ENCODE assay signal across 2 cellular contexts in the genomic region with DNA sequence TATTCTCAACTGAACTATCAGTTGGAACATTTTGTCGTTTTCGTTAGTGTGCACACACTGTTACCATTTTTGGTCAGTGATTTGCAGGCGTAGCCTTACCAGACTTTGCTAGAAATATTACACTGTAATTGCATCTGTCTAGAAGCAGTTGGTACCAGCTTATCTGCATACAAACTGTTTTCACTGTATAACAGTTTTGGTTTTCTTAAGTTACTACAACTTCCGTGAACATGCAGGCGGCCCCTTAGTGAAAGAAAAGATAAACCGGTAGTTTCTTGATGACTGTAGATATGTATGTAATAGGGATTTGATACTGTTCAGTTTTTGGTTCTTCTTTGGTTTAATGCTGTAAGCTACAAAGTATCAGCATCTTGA.
TF ChIP-seq lines count a peak whose summit lies in the region.

No MANE protein-coding gene starts in this region.

TF ChIP-seq in SK-N-SH, 30 proteins besides CTCF, POLR2A, EP300 and RAD21 (continued from another document):
- TF ChIP-seq, protein P1, sequence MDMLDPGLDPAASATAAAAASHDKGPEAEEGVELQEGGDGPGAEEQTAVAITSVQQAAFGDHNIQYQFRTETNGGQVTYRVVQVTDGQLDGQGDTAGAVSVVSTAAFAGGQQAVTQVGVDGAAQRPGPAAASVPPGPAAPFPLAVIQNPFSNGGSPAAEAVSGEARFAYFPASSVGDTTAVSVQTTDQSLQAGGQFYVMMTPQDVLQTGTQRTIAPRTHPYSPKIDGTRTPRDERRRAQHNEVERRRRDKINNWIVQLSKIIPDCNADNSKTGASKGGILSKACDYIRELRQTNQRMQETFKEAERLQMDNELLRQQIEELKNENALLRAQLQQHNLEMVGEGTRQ (IDR thresholded peaks at IDR 0.05; ENCODE audit: borderline replicate concordance, low read depth, low read length), result no peak
- TF ChIP-seq, protein P2, sequence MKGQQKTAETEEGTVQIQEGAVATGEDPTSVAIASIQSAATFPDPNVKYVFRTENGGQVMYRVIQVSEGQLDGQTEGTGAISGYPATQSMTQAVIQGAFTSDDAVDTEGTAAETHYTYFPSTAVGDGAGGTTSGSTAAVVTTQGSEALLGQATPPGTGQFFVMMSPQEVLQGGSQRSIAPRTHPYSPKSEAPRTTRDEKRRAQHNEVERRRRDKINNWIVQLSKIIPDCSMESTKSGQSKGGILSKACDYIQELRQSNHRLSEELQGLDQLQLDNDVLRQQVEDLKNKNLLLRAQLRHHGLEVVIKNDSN (IDR thresholded peaks at IDR 0.05; ENCODE audit: borderline replicate concordance, low read depth), result no peak

TF ChIP-seq in SK-N-SH treated with all-trans-retinoic acid at 6 μM for 48 hours, 23 proteins besides CTCF, POLR2A, EP300 and RAD21 (continued from another document):
- TF ChIP-seq, protein P3, sequence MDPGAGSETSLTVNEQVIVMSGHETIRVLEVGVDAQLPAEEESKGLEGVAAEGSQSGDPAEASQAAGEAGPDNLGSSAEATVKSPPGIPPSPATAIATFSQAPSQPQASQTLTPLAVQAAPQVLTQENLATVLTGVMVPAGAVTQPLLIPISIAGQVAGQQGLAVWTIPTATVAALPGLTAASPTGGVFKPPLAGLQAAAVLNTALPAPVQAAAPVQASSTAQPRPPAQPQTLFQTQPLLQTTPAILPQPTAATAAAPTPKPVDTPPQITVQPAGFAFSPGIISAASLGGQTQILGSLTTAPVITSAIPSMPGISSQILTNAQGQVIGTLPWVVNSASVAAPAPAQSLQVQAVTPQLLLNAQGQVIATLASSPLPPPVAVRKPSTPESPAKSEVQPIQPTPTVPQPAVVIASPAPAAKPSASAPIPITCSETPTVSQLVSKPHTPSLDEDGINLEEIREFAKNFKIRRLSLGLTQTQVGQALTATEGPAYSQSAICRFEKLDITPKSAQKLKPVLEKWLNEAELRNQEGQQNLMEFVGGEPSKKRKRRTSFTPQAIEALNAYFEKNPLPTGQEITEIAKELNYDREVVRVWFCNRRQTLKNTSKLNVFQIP (CRISPR knock-in tag; IDR thresholded peaks at IDR 0.05; ENCODE audit: borderline replicate concordance, low read depth), result no peak
- TF ChIP-seq, protein P4, sequence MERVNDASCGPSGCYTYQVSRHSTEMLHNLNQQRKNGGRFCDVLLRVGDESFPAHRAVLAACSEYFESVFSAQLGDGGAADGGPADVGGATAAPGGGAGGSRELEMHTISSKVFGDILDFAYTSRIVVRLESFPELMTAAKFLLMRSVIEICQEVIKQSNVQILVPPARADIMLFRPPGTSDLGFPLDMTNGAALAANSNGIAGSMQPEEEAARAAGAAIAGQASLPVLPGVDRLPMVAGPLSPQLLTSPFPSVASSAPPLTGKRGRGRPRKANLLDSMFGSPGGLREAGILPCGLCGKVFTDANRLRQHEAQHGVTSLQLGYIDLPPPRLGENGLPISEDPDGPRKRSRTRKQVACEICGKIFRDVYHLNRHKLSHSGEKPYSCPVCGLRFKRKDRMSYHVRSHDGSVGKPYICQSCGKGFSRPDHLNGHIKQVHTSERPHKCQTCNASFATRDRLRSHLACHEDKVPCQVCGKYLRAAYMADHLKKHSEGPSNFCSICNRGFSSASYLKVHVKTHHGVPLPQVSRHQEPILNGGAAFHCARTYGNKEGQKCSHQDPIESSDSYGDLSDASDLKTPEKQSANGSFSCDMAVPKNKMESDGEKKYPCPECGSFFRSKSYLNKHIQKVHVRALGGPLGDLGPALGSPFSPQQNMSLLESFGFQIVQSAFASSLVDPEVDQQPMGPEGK (CRISPR knock-in tag; IDR thresholded peaks at IDR 0.05; ENCODE audit: borderline replicate concordance), result no peak
- TF ChIP-seq, protein P5, sequence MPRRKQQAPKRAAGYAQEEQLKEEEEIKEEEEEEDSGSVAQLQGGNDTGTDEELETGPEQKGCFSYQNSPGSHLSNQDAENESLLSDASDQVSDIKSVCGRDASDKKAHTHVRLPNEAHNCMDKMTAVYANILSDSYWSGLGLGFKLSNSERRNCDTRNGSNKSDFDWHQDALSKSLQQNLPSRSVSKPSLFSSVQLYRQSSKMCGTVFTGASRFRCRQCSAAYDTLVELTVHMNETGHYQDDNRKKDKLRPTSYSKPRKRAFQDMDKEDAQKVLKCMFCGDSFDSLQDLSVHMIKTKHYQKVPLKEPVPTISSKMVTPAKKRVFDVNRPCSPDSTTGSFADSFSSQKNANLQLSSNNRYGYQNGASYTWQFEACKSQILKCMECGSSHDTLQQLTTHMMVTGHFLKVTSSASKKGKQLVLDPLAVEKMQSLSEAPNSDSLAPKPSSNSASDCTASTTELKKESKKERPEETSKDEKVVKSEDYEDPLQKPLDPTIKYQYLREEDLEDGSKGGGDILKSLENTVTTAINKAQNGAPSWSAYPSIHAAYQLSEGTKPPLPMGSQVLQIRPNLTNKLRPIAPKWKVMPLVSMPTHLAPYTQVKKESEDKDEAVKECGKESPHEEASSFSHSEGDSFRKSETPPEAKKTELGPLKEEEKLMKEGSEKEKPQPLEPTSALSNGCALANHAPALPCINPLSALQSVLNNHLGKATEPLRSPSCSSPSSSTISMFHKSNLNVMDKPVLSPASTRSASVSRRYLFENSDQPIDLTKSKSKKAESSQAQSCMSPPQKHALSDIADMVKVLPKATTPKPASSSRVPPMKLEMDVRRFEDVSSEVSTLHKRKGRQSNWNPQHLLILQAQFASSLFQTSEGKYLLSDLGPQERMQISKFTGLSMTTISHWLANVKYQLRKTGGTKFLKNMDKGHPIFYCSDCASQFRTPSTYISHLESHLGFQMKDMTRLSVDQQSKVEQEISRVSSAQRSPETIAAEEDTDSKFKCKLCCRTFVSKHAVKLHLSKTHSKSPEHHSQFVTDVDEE (CRISPR knock-in tag; IDR thresholded peaks at IDR 0.05), result no peak
- no peak for TF ChIP-seq ISL1 (CRISPR knock-in tag; IDR thresholded peaks at IDR 0.05)
